In the genomic region with DNA sequence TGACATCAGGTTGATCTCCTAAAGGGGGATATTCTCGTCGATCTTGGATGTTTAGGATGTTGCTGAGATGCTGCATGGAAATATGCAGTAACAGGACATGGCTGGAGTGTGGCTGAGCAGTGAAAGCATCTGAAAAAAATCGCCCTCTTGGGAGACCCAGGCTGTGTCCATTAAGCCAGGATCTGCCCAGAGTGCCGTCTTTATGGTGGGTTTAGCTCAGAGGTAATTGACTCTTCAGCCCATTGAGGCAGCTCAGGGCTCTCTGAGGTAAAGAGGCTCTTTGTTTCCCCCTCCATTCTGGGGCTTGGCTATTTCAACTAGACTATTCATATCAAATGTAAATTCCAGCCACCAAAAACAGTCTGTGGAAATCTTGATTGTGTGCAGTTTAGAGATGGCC, we compare ENCODE assay signal across 24 cellular contexts. TPM values are rescaled to one million over a fixed set of nuclear protein-coding genes. Genes with fewer than 3 reads are reported as not detected.
DNase-seq lines count a peak whose midpoint lies in the region; ATAC-seq and TF ChIP-seq lines count a peak whose summit lies in the region.
"Had no signal": no experiment of that assay in that cellular context is flagged by ENCODE, and none has a peak within 500 bp of the region (broad histone marks: within the 10 kb centered on the region; RNA-seq: fewer than 3 reads in every experiment).

No MANE protein-coding gene starts in this region.

- no peak overlapping the region for H2BK120ac ChIP-seq in neuronal stem cell (ENCODE audit: low read depth, low read length)

- H3K27ac Mint-ChIP-seq in brain, result peak overlapping the region in 3 of 5 experiments; percentile 29 to 76 (median 31)
- H3K27ac Mint-ChIP-seq: CD14-positive monocyte; CD4-positive, alpha-beta T cell; CD8-positive, alpha-beta memory T cell had no signal

- H3K27me3 ChIP-seq in neuronal stem cell (ENCODE audit: control insufficient read depth in 3 of 3, insufficient read depth in 3 of 3, low read depth in 1 of 3, low read length in 3 of 3), result no peaks in the 10 kb centered on the region
- H3K27me3 ChIP-seq: BE2C; BLaER1 treated with 17β-estradiol and CSF1 and Interleukin-3, amounts not matched to agents 10 nM and 100 nM had no signal

- H3K4me1 Mint-ChIP-seq in brain, result peaks cover 31% of the 10 kb centered on the region
- H3K4me1 Mint-ChIP-seq: CD14-positive monocyte; CD8-positive, alpha-beta memory T cell had no signal

- H2AK5ac ChIP-seq in neuronal stem cell (ENCODE audit: low read depth, low read length), result no peak overlapping the region

- H4K91ac ChIP-seq in neuronal stem cell (ENCODE audit: low read depth, low read length, poor library complexity), result no peak overlapping the region

- peaks cover 26% of the 10 kb centered on the region for H3K36me3 Mint-ChIP-seq in brain
- H3K36me3 Mint-ChIP-seq: CD14-positive monocyte; CD8-positive, alpha-beta memory T cell had no signal

- H3K23ac ChIP-seq in neuronal stem cell (ENCODE audit: low read depth, low read length, poor library complexity), result no peak overlapping the region

- H4K8ac ChIP-seq in neuronal stem cell (ENCODE audit: low read depth, low read length), result no peak overlapping the region

- no peaks in the 10 kb centered on the region for H3K36me3 ChIP-seq in neuronal stem cell (replicated peaks in 1 of 2; ENCODE audit: control insufficient read depth in 2 of 2, insufficient read depth in 2 of 2, low read length in 2 of 2)
- H3K36me3 ChIP-seq: BE2C; BLaER1 treated with 17β-estradiol and CSF1 and Interleukin-3, amounts not matched to agents 10 nM and 100 nM had no signal

- no peak overlapping the region for H3K27ac ChIP-seq in neuronal stem cell (replicated peaks; ENCODE audit: low read length)
- H3K27ac ChIP-seq: A549; BLaER1 treated with 17β-estradiol and CSF1 and Interleukin-3, amounts not matched to agents 10 nM and 100 nM had no signal

- TF ChIP-seq CTCF in brain (conservative IDR thresholded peaks at IDR 0.05), result no peak

- H3K9ac ChIP-seq in neuronal stem cell (ENCODE audit: low read depth, low read length, poor library complexity), result no peak overlapping the region
- H3K9ac ChIP-seq: BLaER1 treated with 17β-estradiol and CSF1 and Interleukin-3, amounts not matched to agents 10 nM and 100 nM had no signal

- WGBS in neuronal stem cell (ENCODE audit: extremely low coverage in 2 of 2, insufficient read length in 2 of 2, insufficient replicate concordance in 1 of 2), 2 donors, result no CpG with 5 or more reads among the region's 4 CpGs

- H3K4me1 ChIP-seq in neuronal stem cell (ENCODE audit: control insufficient read depth in 2 of 2, insufficient read depth in 1 of 2, low read depth in 1 of 2, low read length in 2 of 2), result peaks cover 16 to 22% of the 10 kb centered on the region in 2 donors
- H3K4me1 ChIP-seq: A549; BLaER1 treated with 17β-estradiol and CSF1 and Interleukin-3, amounts not matched to agents 10 nM and 100 nM had no signal

- ATAC-seq in HG03521 (IDR thresholded peaks at IDR 0.05; ENCODE audit: unreplicated experiment) (no peak), GM18519 (IDR thresholded peaks at IDR 0.05; ENCODE audit: low FRiP score, unreplicated experiment) (no peak)
- ATAC-seq: A549, GM12878 had no signal

- H3K4me3 Mint-ChIP-seq in brain, result peak overlapping the region in 1 of 5 experiments; percentile 41
- H3K4me3 Mint-ChIP-seq: CD14-positive monocyte; CD4-positive, alpha-beta T cell; CD8-positive, alpha-beta memory T cell had no signal

- H3K4me3 ChIP-seq in neuronal stem cell (ENCODE audit: low read length in 2 of 2), result no peak overlapping the region
- H3K4me3 ChIP-seq: A549; BLaER1 treated with 17β-estradiol and CSF1 and Interleukin-3, amounts not matched to agents 10 nM and 100 nM; GM12878 had no signal

- peak overlapping the region; percentile 49 for H3K14ac ChIP-seq in neuronal stem cell (ENCODE audit: low read length)

- no peak overlapping the region for H2BK15ac ChIP-seq in neuronal stem cell (ENCODE audit: low read length)

- H3K9me3 Mint-ChIP-seq in brain, result peaks cover 0 to 4% (median 0%) of the 10 kb centered on the region in 5 experiments
- H3K9me3 Mint-ChIP-seq: CD4-positive, alpha-beta T cell had no signal

- H2BK12ac ChIP-seq in neuronal stem cell (ENCODE audit: low read length), result no peak overlapping the region

- no peak overlapping the region for H2BK5ac ChIP-seq in neuronal stem cell (ENCODE audit: low read length)

- H3K27me3 Mint-ChIP-seq in brain, result peaks cover 32% of the 10 kb centered on the region

- peak; percentile 13 for DNase-seq in NCI-H1436 (lab: John Stamatoyannopoulos, UW)
- DNase-seq in NCI-H1436 treated with DMSO at 0.1 percent for 48 hours (lab: John Stamatoyannopoulos, UW), result no peak
- peak; percentile 59 for DNase-seq in islet precursor cell
- no peak for DNase-seq in neuronal stem cell (ENCODE audit: low spot score)
- no peak for DNase-seq in activated CD8-positive, alpha-beta memory T cell treated with anti-CD3 and anti-CD28 coated beads for 24 hours
- DNase-seq: 8988T; ACHN; AML-193; BE2C; CD4-positive, alpha-beta T cell; CD8-positive, alpha-beta memory T cell; DMS 273 treated with DMSO at 0.1 percent for 48 hours; DMS53; EL; GDM1; GOT3; HCEC 1CT had no signal

- H3K9me3 ChIP-seq in neuronal stem cell (replicated peaks in 1 of 2; ENCODE audit: control insufficient read depth in 2 of 2, insufficient read depth in 1 of 2, low read depth in 1 of 2, low read length in 2 of 2), result no peaks in the 10 kb centered on the region
- H3K9me3 ChIP-seq: A549; BE2C; BLaER1 treated with 17β-estradiol and CSF1 and Interleukin-3, amounts not matched to agents 10 nM and 100 nM had no signal

- no peak overlapping the region for H2AFZ ChIP-seq in neuronal stem cell (ENCODE audit: low read length)

- no peaks in the 10 kb centered on the region for H3K79me1 ChIP-seq in neuronal stem cell (ENCODE audit: low read depth, low read length)

- H3K4ac ChIP-seq in neuronal stem cell (ENCODE audit: low read length), result no peak overlapping the region

- no peak overlapping the region for H3K18ac ChIP-seq in neuronal stem cell (ENCODE audit: low read length)

- no peak overlapping the region for H3K4me2 ChIP-seq in neuronal stem cell (ENCODE audit: insufficient read depth, low read length, poor library complexity, severe bottlenecking)
- H3K4me2 ChIP-seq: A549; BLaER1 treated with 17β-estradiol and CSF1 and Interleukin-3, amounts not matched to agents 10 nM and 100 nM had no signal

RNA-seq across cellular contexts. Expression of gene OSBPL6, which starts 26.5 kb away (rescaled TPM):
- polyA plus RNA-seq in brain (ENCODE audit: insufficient read depth, low read depth, low replicate concordance), result 3.6 TPM
- polyA plus RNA-seq in neuronal stem cell (2013, experiment 1 of 2), result 6.8 TPM
- polyA plus RNA-seq in neuronal stem cell (2013, experiment 2 of 2), result 6.8 TPM
- polyA plus RNA-seq: CD14-positive monocyte had no signal

Comparison
In these comparisons a context has a peak if more than half of its experiments do, and no peak if none do; other contexts are left out.
1. DNase-seq: peak in NCI-H1436 (single experiment) and islet precursor cell (single experiment); none in NCI-H1436 treated with DMSO at 0.1 percent for 48 hours (single experiment), neuronal stem cell (single experiment) and activated CD8-positive, alpha-beta memory T cell treated with anti-CD3 and anti-CD28 coated beads for 24 hours (single experiment).